24 cellular contexts compared by ENCODE assay signal in genomic region chr1:25090707-25091422, GRCh38.
DNase-seq lines count a peak whose midpoint lies in the region; TF ChIP-seq lines count a peak whose summit lies in the region.
"Had no signal": no experiment of that assay in that cellular context is flagged by ENCODE, and none has a peak within 500 bp of the region (broad histone marks: within the 10 kb centered on the region; RNA-seq: fewer than 3 reads in every experiment).

No MANE protein-coding gene starts in this region.

- no peaks in the 10 kb centered on the region for H3K36me3 Mint-ChIP-seq in activated T-helper 2 cell treated with anti-CD3 and anti-CD28 coated beads, Interferon-gamma antibody, Interleukin-2, Interleukin-4, amounts not matched to agents 10 μg/mL and 5 μg/mL and 100 μg/mL, durations not matched to agents 14 hours and 24 hours and 36 hours (ENCODE audit: low read depth)
- H3K36me3 Mint-ChIP-seq: IgD-negative memory B cell had no signal

- DNase-seq in DMS53 (lab: John Stamatoyannopoulos, UW) (peak; percentile 33), DMS53 treated with DMSO at 0.1 percent for 48 hours (lab: John Stamatoyannopoulos, UW; ENCODE audit: unreplicated experiment) (no peak), NCI-H226 (peak; percentile 70), brain microvascular endothelial cell (peak; percentile 12), spleen (peak; percentile 41), NAMALWA (ENCODE audit: low spot score) (no peak), amygdala (lab: John Stamatoyannopoulos, UW) (no peak)
- no peak for DNase-seq in activated T-helper 2 cell treated with anti-CD3 and anti-CD28 coated beads, Interferon-gamma antibody, Interleukin-2, Interleukin-4, amounts not matched to agents 10 μg/mL and 5 μg/mL and 100 μg/mL, durations not matched to agents 14 hours and 24 hours and 36 hours (ENCODE audit: low spot score)
- DNase-seq: activated CD4-positive, alpha-beta T cell treated with anti-CD3 and anti-CD28 coated beads, Interleukin-2, amount 50 U/mL, for 1 hour; activated naive CD4-positive, alpha-beta T cell; foreskin melanocyte; GDM1; H7; mammary epithelial cell; NCI-H2107; stimulated activated CD4-positive, alpha-beta T cell treated with anti-CD3 and anti-CD28 coated beads, Interleukin-1b, Interleukin-23, amount 100 ng/mL, for 48 hours; stimulated activated naive CD4-positive, alpha-beta T cell treated with Interleukin-2 at 50 U/mL for 16 hours; transverse colon had no signal

- peaks cover 10% of the 10 kb centered on the region for H3K27me3 Mint-ChIP-seq in activated T-helper 2 cell treated with anti-CD3 and anti-CD28 coated beads, Interferon-gamma antibody, Interleukin-2, Interleukin-4, amounts not matched to agents 10 μg/mL and 5 μg/mL and 100 μg/mL, durations not matched to agents 14 hours and 24 hours and 36 hours (ENCODE audit: low read depth)
- H3K27me3 Mint-ChIP-seq: B cell had no signal

- H3K27ac Mint-ChIP-seq in activated T-helper 2 cell treated with anti-CD3 and anti-CD28 coated beads, Interferon-gamma antibody, Interleukin-2, Interleukin-4, amounts not matched to agents 10 μg/mL and 5 μg/mL and 100 μg/mL, durations not matched to agents 14 hours and 24 hours and 36 hours: no peak overlapping the region
- H3K27ac Mint-ChIP-seq: B cell, IgD-negative memory B cell had no signal

- WGBS in spleen, 5 donors: 80 to 90% (median 87%) methylated on average over 13 of the region's 13 CpGs

- H3K27ac ChIP-seq in brain microvascular endothelial cell (no peak overlapping the region), spleen (no peak overlapping the region)
- H3K27ac ChIP-seq: 22Rv1, breast epithelium, epithelial cell of prostate, parathyroid adenoma, transverse colon had no signal

- peaks cover 0 to 4% (median 0%) of the 10 kb centered on the region in 8 donors for H3K9me3 ChIP-seq in spleen
- H3K9me3 ChIP-seq: breast epithelium, transverse colon had no signal

- no peak overlapping the region for H3K4me3 Mint-ChIP-seq in activated T-helper 2 cell treated with anti-CD3 and anti-CD28 coated beads, Interferon-gamma antibody, Interleukin-2, Interleukin-4, amounts not matched to agents 10 μg/mL and 5 μg/mL and 100 μg/mL, durations not matched to agents 14 hours and 24 hours and 36 hours (ENCODE audit: low read depth)
- H3K4me3 Mint-ChIP-seq: B cell, IgD-negative memory B cell had no signal

- TF ChIP-seq POLR2A in spleen (IDR thresholded peaks at IDR 0.05): no peak

- intact Hi-C loops in spleen (cut with DNase I; ENCODE audit: low total_unique reads): no loop called here
- intact Hi-C loops in activated T-helper 2 cell treated with anti-CD3 and anti-CD28 coated beads, Interferon-gamma antibody, Interleukin-2, Interleukin-4, amounts not matched to agents 10 μg/mL and 5 μg/mL and 100 μg/mL, durations not matched to agents 14 hours and 24 hours and 36 hours (cut with micrococcal nuclease): no loop called here

- in situ Hi-C loops in brain microvascular endothelial cell (cut with HindIII; ENCODE audit: low pct_ligation_motif_present, low sequenced_read_pairs): no loop called here

- no peak for TF ChIP-seq CTCF in brain microvascular endothelial cell (IDR thresholded peaks at IDR 0.05; ENCODE audit: low read depth, low read length, missing control alignments)
- TF ChIP-seq CTCF in spleen (IDR thresholded peaks at IDR 0.05 in 8 of 11, conservative IDR thresholded peaks at IDR 0.05 in 3 of 11): no peak

- H3K4me3 ChIP-seq in brain microvascular endothelial cell (ENCODE audit: low read depth, low read length) (no peak overlapping the region), spleen (no peak overlapping the region)
- H3K4me3 ChIP-seq: breast epithelium, transverse colon had no signal

- no peaks in the 10 kb centered on the region for H3K36me3 ChIP-seq in brain microvascular endothelial cell (replicated peaks)
- no peaks in the 10 kb centered on the region for H3K36me3 ChIP-seq in spleen
- H3K36me3 ChIP-seq: breast epithelium, transverse colon had no signal

- peaks cover 21% of the 10 kb centered on the region for H3K4me1 Mint-ChIP-seq in activated T-helper 2 cell treated with anti-CD3 and anti-CD28 coated beads, Interferon-gamma antibody, Interleukin-2, Interleukin-4, amounts not matched to agents 10 μg/mL and 5 μg/mL and 100 μg/mL, durations not matched to agents 14 hours and 24 hours and 36 hours (ENCODE audit: low read depth)

- H3K9me3 Mint-ChIP-seq in activated T-helper 2 cell treated with anti-CD3 and anti-CD28 coated beads, Interferon-gamma antibody, Interleukin-2, Interleukin-4, amounts not matched to agents 10 μg/mL and 5 μg/mL and 100 μg/mL, durations not matched to agents 14 hours and 24 hours and 36 hours: no peaks in the 10 kb centered on the region

- peaks cover 0 to 14% (median under 1%) of the 10 kb centered on the region in 6 donors for H3K4me1 ChIP-seq in spleen
- H3K4me1 ChIP-seq: breast epithelium, parathyroid adenoma, transverse colon had no signal

- H3K27me3 ChIP-seq in brain microvascular endothelial cell (replicated peaks): no peaks in the 10 kb centered on the region
- peaks cover 0 to 29% (median 0%) of the 10 kb centered on the region in 7 donors for H3K27me3 ChIP-seq in spleen (replicated peaks in 1 of 7)
- H3K27me3 ChIP-seq: breast epithelium, transverse colon had no signal

Comparison
In these comparisons a context has a peak if more than half of its experiments do, and no peak if none do; other contexts are left out.
1. DNase-seq: peak in DMS53 (single experiment), NCI-H226 (single experiment), brain microvascular endothelial cell (single experiment) and spleen (single experiment); none in DMS53 treated with DMSO at 0.1 percent for 48 hours (single experiment), NAMALWA (single experiment), amygdala (0 of 56) and activated T-helper 2 cell treated with anti-CD3 and anti-CD28 coated beads, Interferon-gamma antibody, Interleukin-2, Interleukin-4, amounts not matched to agents 10 μg/mL and 5 μg/mL and 100 μg/mL, durations not matched to agents 14 hours and 24 hours and 36 hours (single experiment).